In genomic region chr11:94801866-94802460, GRCh38 we compare ENCODE assay signal across 31 cellular contexts. TPM values are rescaled to one million over a fixed set of nuclear protein-coding genes. Genes with fewer than 3 reads are reported as not detected.
DNase-seq lines count a peak whose midpoint lies in the region; ATAC-seq and TF ChIP-seq lines count a peak whose summit lies in the region.
"Had no signal": no experiment of that assay in that cellular context is flagged by ENCODE, and none has a peak within 500 bp of the region (broad histone marks: within the 10 kb centered on the region; RNA-seq: fewer than 3 reads in every experiment).

No MANE protein-coding gene starts in this region.

- in situ Hi-C loops in G401 (cut with HindIII; ENCODE audit: low sequenced_read_pairs): no loop called here

- H3K9me3 ChIP-seq in ascending aorta (no peaks in the 10 kb centered on the region), left ventricle myocardium inferior (replicated peaks) (no peaks in the 10 kb centered on the region), tibial artery (no peaks in the 10 kb centered on the region)
- H3K9me3 ChIP-seq: prostate gland, testis, uterus had no signal

- peaks cover 3 to 43% of the 10 kb centered on the region in 2 donors for H3K4me1 ChIP-seq in ascending aorta
- peaks cover 68% of the 10 kb centered on the region for H3K4me1 ChIP-seq in left ventricle myocardium inferior
- H3K4me1 ChIP-seq in tibial artery: peaks cover 0 to 75% (median 45%) of the 10 kb centered on the region in 4 donors

- H3K36me3 Mint-ChIP-seq in osteocyte (ENCODE audit: unreplicated experiment): peaks cover 43% of the 10 kb centered on the region
- H3K36me3 Mint-ChIP-seq: memory B cell; stimulated activated naive B cell treated with anti-CD40 and anti-IgM and Interleukin-4, amounts not matched to agents 10 μg/mL and 1 μg/mL and 100 μg/mL, for 72 hours had no signal

- peak overlapping the region; percentile 42 for H3K27ac Mint-ChIP-seq in osteocyte (ENCODE audit: unreplicated experiment)
- H3K27ac Mint-ChIP-seq: activated CD4-positive, alpha-beta memory T cell treated with anti-CD3 and anti-CD28 coated beads, Interleukin-2, amount 10 ng/mL, durations not matched to agents 7 days and 5 days; activated T-helper 1 cell treated with anti-CD3 and anti-CD28 coated beads, Interleukin-12 subunit alpha, Interleukin-12 subunit beta, Interleukin-2, Interleukin-4 antibody, amounts not matched to agents 30 ng/mL and 10 ng/mL and 1 ng/mL, durations not matched to agents 14 hours and 24 hours and 36 hours; endodermal cell; memory B cell; stimulated activated naive B cell treated with anti-CD40 and anti-IgM and Interleukin-4, amounts not matched to agents 10 μg/mL and 1 μg/mL and 100 μg/mL, for 72 hours; T-helper 2 cell treated with Interferon-gamma antibody and Interleukin-4, amounts not matched to agents 5 μg/mL and 100 μg/mL, for 36 hours had no signal

- no peaks in the 10 kb centered on the region for H3K9me3 Mint-ChIP-seq in osteocyte (ENCODE audit: unreplicated experiment)
- H3K9me3 Mint-ChIP-seq: activated CD4-positive, alpha-beta memory T cell treated with anti-CD3 and anti-CD28 coated beads, Interleukin-2, amount 10 ng/mL, durations not matched to agents 7 days and 5 days; activated T-helper 1 cell treated with anti-CD3 and anti-CD28 coated beads, Interleukin-12 subunit alpha, Interleukin-12 subunit beta, Interleukin-2, Interleukin-4 antibody, amounts not matched to agents 30 ng/mL and 10 ng/mL and 1 ng/mL, durations not matched to agents 14 hours and 24 hours and 36 hours; central memory CD8-positive, alpha-beta T cell; endodermal cell; memory B cell; stimulated activated naive B cell treated with anti-CD40 and anti-IgM and Interleukin-4, amounts not matched to agents 10 μg/mL and 1 μg/mL and 100 μg/mL, for 72 hours; T-helper 2 cell treated with Interferon-gamma antibody and Interleukin-4, amounts not matched to agents 5 μg/mL and 100 μg/mL, for 36 hours had no signal

- H3K27me3 Mint-ChIP-seq in osteocyte (ENCODE audit: unreplicated experiment): no peaks in the 10 kb centered on the region
- H3K27me3 Mint-ChIP-seq: stimulated activated naive B cell treated with anti-CD40 and anti-IgM and Interleukin-4, amounts not matched to agents 10 μg/mL and 1 μg/mL and 100 μg/mL, for 72 hours had no signal

- no peaks in the 10 kb centered on the region for H3K27me3 ChIP-seq in ascending aorta
- H3K27me3 ChIP-seq in left ventricle myocardium inferior (ENCODE audit: low read depth): no peaks in the 10 kb centered on the region
- H3K27me3 ChIP-seq in tibial artery: no peaks in the 10 kb centered on the region
- H3K27me3 ChIP-seq: hepatocyte, testis, uterus had no signal

- peak overlapping the region; percentile 48 to 51 for H3K27ac ChIP-seq in ascending aorta
- peak overlapping the region; percentile 25 for H3K27ac ChIP-seq in left ventricle myocardium inferior (replicated peaks)
- peak overlapping the region; percentile 67 to 71 for H3K27ac ChIP-seq in tibial artery

- no peak overlapping the region for H3K4me3 Mint-ChIP-seq in osteocyte (ENCODE audit: unreplicated experiment)
- H3K4me3 Mint-ChIP-seq: activated CD4-positive, alpha-beta memory T cell treated with anti-CD3 and anti-CD28 coated beads, Interleukin-2, amount 10 ng/mL, durations not matched to agents 7 days and 5 days; activated T-helper 1 cell treated with anti-CD3 and anti-CD28 coated beads, Interleukin-12 subunit alpha, Interleukin-12 subunit beta, Interleukin-2, Interleukin-4 antibody, amounts not matched to agents 30 ng/mL and 10 ng/mL and 1 ng/mL, durations not matched to agents 14 hours and 24 hours and 36 hours; central memory CD8-positive, alpha-beta T cell; endodermal cell; memory B cell; stimulated activated naive B cell treated with anti-CD40 and anti-IgM and Interleukin-4, amounts not matched to agents 10 μg/mL and 1 μg/mL and 100 μg/mL, for 72 hours; T-helper 2 cell treated with Interferon-gamma antibody and Interleukin-4, amounts not matched to agents 5 μg/mL and 100 μg/mL, for 36 hours had no signal

- peaks cover 26% of the 10 kb centered on the region for H3K4me1 Mint-ChIP-seq in osteocyte (ENCODE audit: unreplicated experiment)
- H3K4me1 Mint-ChIP-seq: activated CD4-positive, alpha-beta memory T cell treated with anti-CD3 and anti-CD28 coated beads, Interleukin-2, amount 10 ng/mL, durations not matched to agents 7 days and 5 days; central memory CD8-positive, alpha-beta T cell; memory B cell; stimulated activated naive B cell treated with anti-CD40 and anti-IgM and Interleukin-4, amounts not matched to agents 10 μg/mL and 1 μg/mL and 100 μg/mL, for 72 hours had no signal

- ATAC-seq in HG02642 (IDR thresholded peaks at IDR 0.05; ENCODE audit: poor library complexity, unreplicated experiment): no peak
- ATAC-seq: GM12878; left colon; Panc1; stimulated activated naive B cell treated with anti-CD40 and anti-IgM and Interleukin-4, amounts not matched to agents 10 μg/mL and 1 μg/mL and 100 μg/mL, for 72 hours had no signal

- H3K36me3 ChIP-seq in ascending aorta (peaks cover 12 to 16% of the 10 kb centered on the region in 2 donors), left ventricle myocardium inferior (peaks cover 25% of the 10 kb centered on the region), tibial artery (peaks cover 8 to 21% (median 8%) of the 10 kb centered on the region in 3 donors)
- H3K36me3 ChIP-seq: prostate gland, uterus had no signal

- TF ChIP-seq CTCF in ascending aorta (IDR thresholded peaks at IDR 0.05) (no peak), left ventricle myocardium inferior (IDR thresholded peaks at IDR 0.05; ENCODE audit: borderline replicate concordance) (no peak), osteocyte (IDR thresholded peaks at IDR 0.05) (no peak), tibial artery (IDR thresholded peaks at IDR 0.05) (no peak)

- no peak overlapping the region for H3K4me3 ChIP-seq in ascending aorta
- H3K4me3 ChIP-seq in left ventricle myocardium inferior: no peak overlapping the region
- H3K4me3 ChIP-seq in tibial artery: no peak overlapping the region
- H3K4me3 ChIP-seq: GM12878, hepatocyte, prostate gland, skin epidermis, testis, uterus had no signal

- no peak for DNase-seq in ascending aorta (ENCODE audit: low spot score in 2 of 2)
- DNase-seq in left ventricle myocardium inferior: no peak
- no peak for DNase-seq in osteocyte (ENCODE audit: extremely low spot score, unreplicated experiment)
- DNase-seq in tibial artery: no peak
- no peak for DNase-seq in NCI-H2227 treated with DMSO at 0.1 percent for 48 hours (lab: John Stamatoyannopoulos, UW)
- DNase-seq in G401 (ENCODE audit: low spot score): no peak
- DNase-seq: activated CD4-positive, alpha-beta memory T cell treated with anti-CD3 and anti-CD28 coated beads, Interleukin-2, amount 10 ng/mL, durations not matched to agents 7 days and 5 days; activated CD8-positive, alpha-beta memory T cell treated with anti-CD3 and anti-CD28 coated beads, Interleukin-2, amount 50 U/mL, for 4 hours; activated naive CD4-positive, alpha-beta T cell treated with Interleukin-2 at 50 U/mL for 16 hours; dermis blood vessel endothelial cell; endodermal cell; H7; left colon; NCI-H1436; NCI-H2081 treated with DMSO at 0.1 percent for 48 hours; NCI-H446; NCI-H774; SIG-M5; stimulated activated naive B cell treated with anti-CD40 and anti-IgM and Interleukin-4, amounts not matched to agents 10 μg/mL and 1 μg/mL and 100 μg/mL, for 72 hours; testis; uterus had no signal

- intact Hi-C loops in ascending aorta (cut with DNase I) (no loop called here), left ventricle myocardium inferior (cut with micrococcal nuclease) (no loop called here), tibial artery (cut with DNase I; ENCODE audit: low total_unique reads) (no loop called here)

RNA-seq across cellular contexts. Expression of gene AMOTL1, which starts 33.8 kb away (rescaled TPM):
- total RNA-seq in ascending aorta (32.6 TPM), left ventricle myocardium inferior (61.1 TPM), osteocyte (66.6 and 71.7 TPM in 2 replicates)
- 33.0 and 45.9 TPM in 2 replicates for total RNA-seq in G401 (2014; rRNA removed; shearing (Covaris generic))
